ENCODE assay signal across 8 cellular contexts in genomic region chr19:39409886-39410619, GRCh38. TPM values are rescaled to one million over a fixed set of nuclear protein-coding genes. Genes with fewer than 3 reads are reported as not detected.
DNase-seq lines count a peak whose midpoint lies in the region; ATAC-seq lines count a peak whose summit lies in the region.

No MANE protein-coding gene starts in this region.

- intact Hi-C loops in activated CD4-positive, alpha-beta T cell treated with anti-CD3 and anti-CD28 coated beads for 36 hours (cut with DNase I, micrococcal nuclease) = loop anchor here in 1 of 2 experiments (10.0 kb wide), 1 partner anchor 1205 kb away; no protein-coding TSS in a partner anchor

- H3K27ac Mint-ChIP-seq in activated CD4-positive, alpha-beta T cell treated with anti-CD3 and anti-CD28 coated beads for 36 hours = peak overlapping the region; percentile 92
- peak overlapping the region; percentile 99 for H3K27ac Mint-ChIP-seq in stimulated activated naive B cell treated with anti-CD40 and anti-IgM and Interleukin-4, amounts not matched to agents 10 μg/mL and 1 μg/mL and 100 μg/mL, for 72 hours

- DNase-seq in NAMALWA (ENCODE audit: low spot score) (peak; percentile 64), ecto neural progenitor cell (ENCODE audit: low spot score) (peak; percentile 71), medulla oblongata (ENCODE audit: extremely low spot score) (peak; percentile 69)
- peak; percentile 83 for DNase-seq in activated CD4-positive, alpha-beta T cell treated with anti-CD3 and anti-CD28 coated beads for 36 hours
- DNase-seq in stimulated activated naive B cell treated with anti-CD40 and anti-IgM and Interleukin-4, amounts not matched to agents 10 μg/mL and 1 μg/mL and 100 μg/mL, for 72 hours = peak; percentile 78

- peaks cover 42% of the 10 kb centered on the region for H3K36me3 Mint-ChIP-seq in activated CD4-positive, alpha-beta T cell treated with anti-CD3 and anti-CD28 coated beads for 36 hours (ENCODE audit: low read depth)
- H3K36me3 Mint-ChIP-seq in stimulated activated naive B cell treated with anti-CD40 and anti-IgM and Interleukin-4, amounts not matched to agents 10 μg/mL and 1 μg/mL and 100 μg/mL, for 72 hours = peaks cover 40 to 53% of the 10 kb centered on the region in 2 donors

- H3K4me3 Mint-ChIP-seq in activated CD4-positive, alpha-beta T cell treated with anti-CD3 and anti-CD28 coated beads for 36 hours = peak overlapping the region; percentile 73
- H3K4me3 Mint-ChIP-seq in stimulated activated naive B cell treated with anti-CD40 and anti-IgM and Interleukin-4, amounts not matched to agents 10 μg/mL and 1 μg/mL and 100 μg/mL, for 72 hours = peak overlapping the region; percentile 96 to 97

- peaks cover 38% of the 10 kb centered on the region for H3K4me1 Mint-ChIP-seq in activated CD4-positive, alpha-beta T cell treated with anti-CD3 and anti-CD28 coated beads for 36 hours
- peaks cover 49 to 77% of the 10 kb centered on the region in 2 donors for H3K4me1 Mint-ChIP-seq in stimulated activated naive B cell treated with anti-CD40 and anti-IgM and Interleukin-4, amounts not matched to agents 10 μg/mL and 1 μg/mL and 100 μg/mL, for 72 hours

- CTCF ChIA-PET in activated CD4-positive, alpha-beta T cell treated with anti-CD3 and anti-CD28 coated beads for 36 hours (lab: Charles Lee) = interaction anchor here (4.6 to 5.9 kb wide), 2 partner anchors 12 to 19 kb away, joined by 21 to 34 read pairs; partner anchors contain the start of genes MED29 and PAF1

- H3K9me3 Mint-ChIP-seq in activated CD4-positive, alpha-beta T cell treated with anti-CD3 and anti-CD28 coated beads for 36 hours (ENCODE audit: low read depth) = no peaks in the 10 kb centered on the region
- no peaks in the 10 kb centered on the region for H3K9me3 Mint-ChIP-seq in stimulated activated naive B cell treated with anti-CD40 and anti-IgM and Interleukin-4, amounts not matched to agents 10 μg/mL and 1 μg/mL and 100 μg/mL, for 72 hours

- POLR2A ChIA-PET in activated CD4-positive, alpha-beta T cell treated with anti-CD3 and anti-CD28 coated beads for 36 hours (lab: Charles Lee) = interaction anchor here (4.0 kb wide), 1 partner anchor 12 kb away, joined by 42 read pairs; no protein-coding TSS in a partner anchor

- ATAC-seq in GM18502 (IDR thresholded peaks at IDR 0.05; ENCODE audit: poor library complexity, unreplicated experiment) = peak; percentile 24
- ATAC-seq in activated CD4-positive, alpha-beta T cell treated with anti-CD3 and anti-CD28 coated beads for 36 hours = peak; percentile 18
- ATAC-seq in stimulated activated naive B cell treated with anti-CD40 and anti-IgM and Interleukin-4, amounts not matched to agents 10 μg/mL and 1 μg/mL and 100 μg/mL, for 72 hours (replicated peaks) = peak; percentile 41 to 44
- no peak for ATAC-seq in HG02870 (IDR thresholded peaks at IDR 0.05; ENCODE audit: unreplicated experiment)
- no peak for ATAC-seq in GM21526 (IDR thresholded peaks at IDR 0.05; ENCODE audit: low FRiP score, unreplicated experiment)

- no peaks in the 10 kb centered on the region for H3K27me3 Mint-ChIP-seq in activated CD4-positive, alpha-beta T cell treated with anti-CD3 and anti-CD28 coated beads for 36 hours
- peaks cover 0 to 4% of the 10 kb centered on the region in 2 donors for H3K27me3 Mint-ChIP-seq in stimulated activated naive B cell treated with anti-CD40 and anti-IgM and Interleukin-4, amounts not matched to agents 10 μg/mL and 1 μg/mL and 100 μg/mL, for 72 hours

RNA-seq across cellular contexts. Expression of gene PLEKHG2, which starts 2.4 kb away (rescaled TPM):
- 10 to 100 TPM; 46.0 to 65.5 TPM for total RNA-seq in activated CD4-positive, alpha-beta T cell treated with anti-CD3 and anti-CD28 coated beads for 36 hours

RNA-seq across cellular contexts. Expression of gene ZFP36, which starts 3.4 kb away (rescaled TPM):
- total RNA-seq in activated CD4-positive, alpha-beta T cell treated with anti-CD3 and anti-CD28 coated beads for 36 hours = 10 to 100 TPM; 69.1 to 69.3 TPM

RNA-seq across cellular contexts. Expression of gene MED29, which starts 18.9 kb away (rescaled TPM):
- 10 to 100 TPM; 24.0 to 34.6 TPM for total RNA-seq in activated CD4-positive, alpha-beta T cell treated with anti-CD3 and anti-CD28 coated beads for 36 hours

RNA-seq across cellular contexts. Expression of gene PAF1, which starts 19.1 kb away (rescaled TPM):
- 10 to 100 TPM; 40.4 to 54.2 TPM for total RNA-seq in activated CD4-positive, alpha-beta T cell treated with anti-CD3 and anti-CD28 coated beads for 36 hours

RNA-seq across cellular contexts. Expression of gene RPS16, which starts 25.7 kb away (rescaled TPM):
- 1,000 to 10,000 TPM; 3,146 to 3,331 TPM for total RNA-seq in activated CD4-positive, alpha-beta T cell treated with anti-CD3 and anti-CD28 coated beads for 36 hours

Comparison
In these comparisons a context has a peak if more than half of its experiments do, and no peak if none do; other contexts are left out.
1. ATAC-seq: peak in GM18502 (single experiment), activated CD4-positive, alpha-beta T cell treated with anti-CD3 and anti-CD28 coated beads for 36 hours (single experiment) and stimulated activated naive B cell treated with anti-CD40 and anti-IgM and Interleukin-4, amounts not matched to agents 10 μg/mL and 1 μg/mL and 100 μg/mL, for 72 hours (2 of 2); none in HG02870 (single experiment) and GM21526 (single experiment).
2. Peak in every context shown above with its lines, with median percentiles within 50 percentile points of each other: DNase-seq.